In genomic region chr1:242544071-242544470, GRCh38 we compare ENCODE assay signal across 34 cellular contexts. TPM values are rescaled to one million over a fixed set of nuclear protein-coding genes. Genes with fewer than 3 reads are reported as not detected.
"Had no signal": no experiment of that assay in that cellular context is flagged by ENCODE, and none has a peak within 500 bp of the region (broad histone marks: within the 10 kb centered on the region; RNA-seq: fewer than 3 reads in every experiment).

No MANE protein-coding gene starts in this region.

- H3K27me3 Mint-ChIP-seq: activated CD4-positive, alpha-beta memory T cell treated with anti-CD3 and anti-CD28 coated beads, Interleukin-2, amount 10 ng/mL, durations not matched to agents 7 days and 5 days; activated CD4-positive, alpha-beta T cell treated with anti-CD3 and anti-CD28 coated beads, Interleukin-2, amount 10 ng/mL, durations not matched to agents 7 days and 5 days; activated CD8-positive, alpha-beta memory T cell treated with anti-CD3 and anti-CD28 coated beads, Interleukin-2, amount 10 ng/mL, durations not matched to agents 7 days and 5 days; activated naive CD4-positive, alpha-beta T cell treated with anti-CD3 and anti-CD28 coated beads, Interleukin-2, amount 10 ng/mL, durations not matched to agents 7 days and 5 days; activated naive CD8-positive, alpha-beta T cell; activated naive CD8-positive, alpha-beta T cell treated with anti-CD3 and anti-CD28 coated beads, Interleukin-2, amount 10 ng/mL, durations not matched to agents 7 days and 5 days; activated naive CD8-positive, alpha-beta T cell treated with anti-CD3 and anti-CD28 coated beads, Interleukin-2, amount 50 U/mL, for 24 hours; activated T-cell treated with anti-CD3 and anti-CD28 coated beads, Interleukin-2, amount 50 U/mL, for 24 hours had no signal

- H3K4me3 ChIP-seq: body of pancreas, breast epithelium had no signal

- H3K27ac Mint-ChIP-seq: activated CD4-positive, alpha-beta memory T cell treated with anti-CD3 and anti-CD28 coated beads, Interleukin-2, amount 10 ng/mL, durations not matched to agents 7 days and 5 days; activated CD4-positive, alpha-beta T cell treated with anti-CD3 and anti-CD28 coated beads for 36 hours; activated CD4-positive, alpha-beta T cell treated with anti-CD3 and anti-CD28 coated beads, Interleukin-2, amount 10 ng/mL, durations not matched to agents 7 days and 5 days; activated CD8-positive, alpha-beta memory T cell treated with anti-CD3 and anti-CD28 coated beads, Interleukin-2, amount 10 ng/mL, durations not matched to agents 7 days and 5 days; activated CD8-positive, alpha-beta T cell treated with anti-CD3 and anti-CD28 coated beads, Interleukin-2, amount 10 ng/mL, durations not matched to agents 7 days and 5 days; activated naive CD4-positive, alpha-beta T cell treated with anti-CD3 and anti-CD28 coated beads, Interleukin-2, amount 10 ng/mL, durations not matched to agents 7 days and 5 days; activated naive CD4-positive, alpha-beta T cell treated with anti-CD3 and anti-CD28 coated beads, Interleukin-2, amount 50 U/mL, for 24 hours; activated naive CD8-positive, alpha-beta T cell; activated naive CD8-positive, alpha-beta T cell treated with anti-CD3 and anti-CD28 coated beads, Interleukin-2, amount 10 ng/mL, durations not matched to agents 7 days and 5 days; activated naive CD8-positive, alpha-beta T cell treated with anti-CD3 and anti-CD28 coated beads, Interleukin-2, amount 50 U/mL, for 24 hours; activated T-cell treated with anti-CD3 and anti-CD28 coated beads, Interleukin-2, amount 50 U/mL, for 24 hours; activated T-helper 2 cell treated with anti-CD3 and anti-CD28 coated beads, Interferon-gamma antibody, Interleukin-2, Interleukin-4, amounts not matched to agents 10 μg/mL and 5 μg/mL and 100 μg/mL, durations not matched to agents 14 hours and 24 hours and 36 hours; T-helper 1 cell treated with Interleukin-12 subunit alpha and Interleukin-12 subunit beta and Interleukin-4 antibody, amounts not matched to agents 30 μg/mL and 1 μg/mL, for 36 hours; T-helper 2 cell treated with Interferon-gamma antibody and Interleukin-4, amounts not matched to agents 5 μg/mL and 100 μg/mL, for 36 hours had no signal

- H3K4me1 Mint-ChIP-seq: activated CD4-positive, alpha-beta memory T cell treated with anti-CD3 and anti-CD28 coated beads, Interleukin-2, amount 10 ng/mL, durations not matched to agents 7 days and 5 days; activated CD4-positive, alpha-beta T cell treated with anti-CD3 and anti-CD28 coated beads for 36 hours; activated CD4-positive, alpha-beta T cell treated with anti-CD3 and anti-CD28 coated beads, Interleukin-2, amount 10 ng/mL, durations not matched to agents 7 days and 5 days; activated CD8-positive, alpha-beta memory T cell treated with anti-CD3 and anti-CD28 coated beads, Interleukin-2, amount 10 ng/mL, durations not matched to agents 7 days and 5 days; activated naive CD4-positive, alpha-beta T cell treated with anti-CD3 and anti-CD28 coated beads, Interleukin-2, amount 10 ng/mL, durations not matched to agents 7 days and 5 days; activated naive CD4-positive, alpha-beta T cell treated with anti-CD3 and anti-CD28 coated beads, Interleukin-2, amount 50 U/mL, for 24 hours; activated naive CD8-positive, alpha-beta T cell treated with anti-CD3 and anti-CD28 coated beads, Interleukin-2, amount 10 ng/mL, durations not matched to agents 7 days and 5 days; activated naive CD8-positive, alpha-beta T cell treated with anti-CD3 and anti-CD28 coated beads, Interleukin-2, amount 50 U/mL, for 24 hours had no signal

- H3K27ac ChIP-seq: body of pancreas, brain microvascular endothelial cell, breast epithelium, VCaP had no signal

- H3K4me3 Mint-ChIP-seq: activated CD4-positive, alpha-beta memory T cell treated with anti-CD3 and anti-CD28 coated beads, Interleukin-2, amount 10 ng/mL, durations not matched to agents 7 days and 5 days; activated CD4-positive, alpha-beta T cell treated with anti-CD3 and anti-CD28 coated beads for 36 hours; activated CD4-positive, alpha-beta T cell treated with anti-CD3 and anti-CD28 coated beads, Interleukin-2, amount 10 ng/mL, durations not matched to agents 7 days and 5 days; activated CD8-positive, alpha-beta memory T cell treated with anti-CD3 and anti-CD28 coated beads, Interleukin-2, amount 10 ng/mL, durations not matched to agents 7 days and 5 days; activated CD8-positive, alpha-beta T cell treated with anti-CD3 and anti-CD28 coated beads, Interleukin-2, amount 10 ng/mL, durations not matched to agents 7 days and 5 days; activated naive CD4-positive, alpha-beta T cell treated with anti-CD3 and anti-CD28 coated beads, Interleukin-2, amount 10 ng/mL, durations not matched to agents 7 days and 5 days; activated naive CD4-positive, alpha-beta T cell treated with anti-CD3 and anti-CD28 coated beads, Interleukin-2, amount 50 U/mL, for 24 hours; activated naive CD8-positive, alpha-beta T cell; activated naive CD8-positive, alpha-beta T cell treated with anti-CD3 and anti-CD28 coated beads, Interleukin-2, amount 10 ng/mL, durations not matched to agents 7 days and 5 days; activated naive CD8-positive, alpha-beta T cell treated with anti-CD3 and anti-CD28 coated beads, Interleukin-2, amount 50 U/mL, for 24 hours; activated T-cell treated with anti-CD3 and anti-CD28 coated beads, Interleukin-2, amount 50 U/mL, for 24 hours; T-helper 1 cell treated with Interleukin-12 subunit alpha and Interleukin-12 subunit beta and Interleukin-4 antibody, amounts not matched to agents 30 μg/mL and 1 μg/mL, for 36 hours; T-helper 2 cell treated with Interferon-gamma antibody and Interleukin-4, amounts not matched to agents 5 μg/mL and 100 μg/mL, for 36 hours had no signal

- ATAC-seq: activated CD4-positive, alpha-beta T cell treated with anti-CD3 and anti-CD28 coated beads for 36 hours; activated CD4-positive, CD25-positive, alpha-beta regulatory T cell treated with anti-CD3 and anti-CD28 coated beads, Interleukin-2, amount 50 U/mL, for 24 hours; activated CD8-positive, alpha-beta memory T cell treated with anti-CD3 and anti-CD28 coated beads, Interleukin-2, amount 10 ng/mL, durations not matched to agents 7 days and 5 days; activated CD8-positive, alpha-beta T cell treated with anti-CD3 and anti-CD28 coated beads, Interleukin-2, amount 10 ng/mL, durations not matched to agents 7 days and 5 days; activated naive CD8-positive, alpha-beta T cell treated with anti-CD3 and anti-CD28 coated beads, Interleukin-2, amount 50 U/mL, for 24 hours; body of pancreas had no signal

- H3K9me3 ChIP-seq: body of pancreas, breast epithelium had no signal

- H3K36me3 ChIP-seq: brain microvascular endothelial cell, breast epithelium had no signal

- H3K4me1 ChIP-seq: body of pancreas, breast epithelium had no signal

- H3K27me3 ChIP-seq: body of pancreas, brain microvascular endothelial cell, breast epithelium had no signal

- H3K9me3 Mint-ChIP-seq: activated CD4-positive, alpha-beta memory T cell treated with anti-CD3 and anti-CD28 coated beads, Interleukin-2, amount 10 ng/mL, durations not matched to agents 7 days and 5 days; activated CD4-positive, alpha-beta T cell treated with anti-CD3 and anti-CD28 coated beads, Interleukin-2, amount 10 ng/mL, durations not matched to agents 7 days and 5 days; activated naive CD4-positive, alpha-beta T cell treated with anti-CD3 and anti-CD28 coated beads, Interleukin-2, amount 10 ng/mL, durations not matched to agents 7 days and 5 days; activated naive CD4-positive, alpha-beta T cell treated with anti-CD3 and anti-CD28 coated beads, Interleukin-2, amount 50 U/mL, for 24 hours; activated naive CD8-positive, alpha-beta T cell treated with anti-CD3 and anti-CD28 coated beads, Interleukin-2, amount 50 U/mL, for 24 hours; activated T-cell treated with anti-CD3 and anti-CD28 coated beads, Interleukin-2, amount 50 U/mL, for 24 hours; activated T-helper 2 cell treated with anti-CD3 and anti-CD28 coated beads, Interferon-gamma antibody, Interleukin-2, Interleukin-4, amounts not matched to agents 10 μg/mL and 5 μg/mL and 100 μg/mL, durations not matched to agents 14 hours and 24 hours and 36 hours; T-helper 1 cell treated with Interleukin-12 subunit alpha and Interleukin-12 subunit beta and Interleukin-4 antibody, amounts not matched to agents 30 μg/mL and 1 μg/mL, for 36 hours; T-helper 2 cell treated with Interferon-gamma antibody and Interleukin-4, amounts not matched to agents 5 μg/mL and 100 μg/mL, for 36 hours had no signal

- DNase-seq: activated CD4-positive, alpha-beta memory T cell treated with anti-CD3 and anti-CD28 coated beads, Interleukin-2, amount 10 ng/mL, durations not matched to agents 7 days and 5 days; activated CD4-positive, alpha-beta T cell treated with anti-CD3 and anti-CD28 coated beads for 1 hour; activated CD4-positive, alpha-beta T cell treated with anti-CD3 and anti-CD28 coated beads for 36 hours; activated CD4-positive, alpha-beta T cell treated with anti-CD3 and anti-CD28 coated beads for 48 hours; activated CD4-positive, alpha-beta T cell treated with anti-CD3 and anti-CD28 coated beads, Interleukin-2, amount 10 ng/mL, durations not matched to agents 7 days and 5 days; activated CD4-positive, alpha-beta T cell treated with anti-CD3 and anti-CD28 coated beads, Interleukin-2, amount 50 U/mL, for 48 hours; activated CD4-positive, CD25-positive, alpha-beta regulatory T cell; activated CD8-positive, alpha-beta memory T cell treated with anti-CD3 and anti-CD28 coated beads for 24 hours; activated CD8-positive, alpha-beta memory T cell treated with anti-CD3 and anti-CD28 coated beads, Interleukin-2, amount 10 ng/mL, durations not matched to agents 7 days and 5 days; activated CD8-positive, alpha-beta memory T cell treated with anti-CD3 and anti-CD28 coated beads, Interleukin-2, amount 50 U/mL, for 48 hours; activated CD8-positive, alpha-beta T cell treated with anti-CD3 and anti-CD28 coated beads, Interleukin-2, amount 10 ng/mL, durations not matched to agents 7 days and 5 days; activated effector memory CD4-positive, alpha-beta T cell treated with Interleukin-2 at 50 U/mL for 16 hours; activated gamma-delta T cell; activated naive CD4-positive, alpha-beta T cell treated with anti-CD3 and anti-CD28 coated beads, Interleukin-2, amount 10 ng/mL, durations not matched to agents 7 days and 5 days; activated naive CD4-positive, alpha-beta T cell treated with Interleukin-2 at 50 U/mL for 16 hours; activated naive CD8-positive, alpha-beta T cell treated with anti-CD3 and anti-CD28 coated beads, Interleukin-2, amount 10 ng/mL, durations not matched to agents 7 days and 5 days; activated naive CD8-positive, alpha-beta T cell treated with anti-CD3 and anti-CD28 coated beads, Interleukin-2, amount 50 U/mL, for 24 hours; activated T-cell treated with anti-CD3 and anti-CD28 coated beads, Interleukin-2, amount 50 U/mL, for 24 hours; activated T-cell treated with anti-CD3 and anti-CD28 coated beads, Interleukin-2, amount 50 U/mL, for 48 hours; amygdala; anterior cingulate cortex; body of pancreas; brain microvascular endothelial cell; central memory CD4-positive, alpha-beta T cell; T-helper 2 cell; T-helper 9 cell had no signal

- H3K36me3 Mint-ChIP-seq: activated CD8-positive, alpha-beta memory T cell treated with anti-CD3 and anti-CD28 coated beads, Interleukin-2, amount 10 ng/mL, durations not matched to agents 7 days and 5 days; activated naive CD4-positive, alpha-beta T cell treated with anti-CD3 and anti-CD28 coated beads, Interleukin-2, amount 10 ng/mL, durations not matched to agents 7 days and 5 days; activated naive CD4-positive, alpha-beta T cell treated with anti-CD3 and anti-CD28 coated beads, Interleukin-2, amount 50 U/mL, for 24 hours; activated naive CD8-positive, alpha-beta T cell; activated naive CD8-positive, alpha-beta T cell treated with anti-CD3 and anti-CD28 coated beads, Interleukin-2, amount 10 ng/mL, durations not matched to agents 7 days and 5 days had no signal

RNA-seq across cellular contexts. Expression of gene PLD5, which starts 19.6 kb away (rescaled TPM):
- total RNA-seq: activated CD4-positive, alpha-beta memory T cell treated with anti-CD3 and anti-CD28 coated beads, Interleukin-2, amount 10 ng/mL, durations not matched to agents 7 days and 5 days; activated CD4-positive, alpha-beta T cell treated with anti-CD3 and anti-CD28 coated beads for 36 hours; activated CD4-positive, alpha-beta T cell treated with anti-CD3 and anti-CD28 coated beads, Interleukin-2, amount 10 ng/mL, durations not matched to agents 7 days and 5 days; activated CD8-positive, alpha-beta memory T cell treated with anti-CD3 and anti-CD28 coated beads, Interleukin-2, amount 10 ng/mL, durations not matched to agents 7 days and 5 days; activated CD8-positive, alpha-beta T cell treated with anti-CD3 and anti-CD28 coated beads, Interleukin-2, amount 10 ng/mL, durations not matched to agents 7 days and 5 days; activated naive CD8-positive, alpha-beta T cell treated with anti-CD3 and anti-CD28 coated beads, Interleukin-2, amount 10 ng/mL, durations not matched to agents 7 days and 5 days; activated T-helper 2 cell treated with anti-CD3 and anti-CD28 coated beads, Interferon-gamma antibody, Interleukin-2, Interleukin-4, amounts not matched to agents 10 μg/mL and 5 μg/mL and 100 μg/mL, durations not matched to agents 14 hours and 24 hours and 36 hours had no signal
